In the genomic region with DNA sequence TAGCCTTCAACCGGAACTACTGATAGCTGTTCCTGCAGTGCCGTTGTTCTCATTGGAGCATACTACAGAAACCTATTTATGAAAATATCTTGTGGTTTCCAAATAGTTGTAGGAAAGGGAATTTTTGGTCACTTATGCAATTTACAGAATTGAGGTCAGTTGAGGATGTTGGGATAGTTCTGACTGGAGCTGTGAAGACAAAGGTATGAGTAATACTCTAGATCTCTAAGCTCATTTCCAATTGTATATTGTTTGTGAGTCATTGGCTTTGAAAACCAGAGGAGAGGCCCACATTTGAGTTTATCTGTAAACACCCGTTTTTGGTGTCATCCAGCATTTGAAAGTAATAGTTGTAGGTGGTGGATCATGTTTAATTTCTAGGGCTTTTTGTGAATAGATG, we compare ENCODE assay signal across 15 cellular contexts.
DNase-seq lines count a peak whose midpoint lies in the region; ATAC-seq, FAIRE-seq and TF ChIP-seq lines count a peak whose summit lies in the region.
"Had no signal": no experiment of that assay in that cellular context is flagged by ENCODE, and none has a peak within 500 bp of the region (broad histone marks: within the 10 kb centered on the region; RNA-seq: fewer than 3 reads in every experiment).

No MANE protein-coding gene starts in this region.

- POLR2A ChIA-PET in A673 (lab: Charles Lee; ENCODE audit: low non-redundant PET) = no interaction called here
- POLR2A ChIA-PET in activated CD8-positive, alpha-beta T cell treated with anti-CD3 and anti-CD28 coated beads, Interleukin-2, amount 10 ng/mL, durations not matched to agents 7 days and 5 days (lab: Charles Lee) = no interaction called here

- no peak overlapping the region for H3K4me3 Mint-ChIP-seq in astrocyte (ENCODE audit: unreplicated experiment)
- H3K4me3 Mint-ChIP-seq in activated CD8-positive, alpha-beta T cell treated with anti-CD3 and anti-CD28 coated beads, Interleukin-2, amount 10 ng/mL, durations not matched to agents 7 days and 5 days = no peak overlapping the region
- H3K4me3 Mint-ChIP-seq: activated CD4-positive, alpha-beta T cell treated with anti-CD3 and anti-CD28 coated beads, Interleukin-2, amount 10 ng/mL, durations not matched to agents 7 days and 5 days; memory B cell had no signal

- H3K4me2 ChIP-seq in astrocyte (ENCODE audit: low read length) = peak overlapping the region; percentile 48
- H3K4me2 ChIP-seq: BLaER1 had no signal

- DNase-seq in A673 (ENCODE audit: low spot score) (peak; percentile 63), HS-27A (ENCODE audit: low read depth) (peak; percentile 77), astrocyte (ENCODE audit: low read depth) (peak; percentile 100), iris pigment epithelial cell (ENCODE audit: low read depth) (peak; percentile 97), ureter (ENCODE audit: low spot score) (no peak), DMS79 treated with DMSO at 0.1 percent for 48 hours (lab: John Stamatoyannopoulos, UW) (no peak), NCI-H1092 (lab: John Stamatoyannopoulos, UW) (no peak)
- DNase-seq in activated CD8-positive, alpha-beta T cell treated with anti-CD3 and anti-CD28 coated beads, Interleukin-2, amount 10 ng/mL, durations not matched to agents 7 days and 5 days = no peak
- DNase-seq: activated CD4-positive, alpha-beta T cell treated with anti-CD3 and anti-CD28 coated beads, Interleukin-2, amount 10 ng/mL, durations not matched to agents 7 days and 5 days; activated effector memory CD4-positive, alpha-beta T cell treated with Interleukin-2 at 50 U/mL for 16 hours; NCI-H1417; NCI-H82; psoas muscle had no signal

- peaks cover 49% of the 10 kb centered on the region for H3K4me1 ChIP-seq in A673 (ENCODE audit: insufficient read depth, low read length, poor library complexity, severe bottlenecking)
- H3K4me1 ChIP-seq in astrocyte (ENCODE audit: insufficient read depth, low read length) = peaks cover 15% of the 10 kb centered on the region
- H3K4me1 ChIP-seq: BLaER1, psoas muscle had no signal

- H3K27me3 ChIP-seq in A673 (replicated peaks; ENCODE audit: insufficient read depth, low read depth, low read length, poor library complexity) = no peaks in the 10 kb centered on the region
- no peaks in the 10 kb centered on the region for H3K27me3 ChIP-seq in astrocyte (ENCODE audit: insufficient read depth, low read length)
- H3K27me3 ChIP-seq: BLaER1 had no signal

- H3K79me2 ChIP-seq in astrocyte (ENCODE audit: insufficient read depth, low read length) = no peaks in the 10 kb centered on the region

- no peaks in the 10 kb centered on the region for H4K20me1 ChIP-seq in astrocyte (ENCODE audit: insufficient read depth, low read length)

- no peaks in the 10 kb centered on the region for H3K9me3 ChIP-seq in A673 (ENCODE audit: low read depth, low read length, poor library complexity, severe bottlenecking)
- no peaks in the 10 kb centered on the region for H3K9me3 ChIP-seq in astrocyte (ENCODE audit: insufficient read depth, low read depth, low read length)
- H3K9me3 ChIP-seq: BLaER1, psoas muscle had no signal

- intact Hi-C loops in A673 (cut with micrococcal nuclease; ENCODE audit: unreplicated experiment) = no loop called here

- TF ChIP-seq CTCF in A673 (conservative IDR thresholded peaks at IDR 0.05; ENCODE audit: low read depth, low read length) = no peak
- no peak for TF ChIP-seq CTCF in astrocyte (IDR thresholded peaks at IDR 0.05; ENCODE audit: insufficient read depth, low read depth, low read length)

- H3K4me1 Mint-ChIP-seq in astrocyte (ENCODE audit: low read depth, unreplicated experiment) = peaks cover 43% of the 10 kb centered on the region
- H3K4me1 Mint-ChIP-seq in activated CD8-positive, alpha-beta T cell treated with anti-CD3 and anti-CD28 coated beads, Interleukin-2, amount 10 ng/mL, durations not matched to agents 7 days and 5 days (ENCODE audit: low read depth) = no peaks in the 10 kb centered on the region
- H3K4me1 Mint-ChIP-seq: activated CD4-positive, alpha-beta T cell treated with anti-CD3 and anti-CD28 coated beads, Interleukin-2, amount 10 ng/mL, durations not matched to agents 7 days and 5 days; memory B cell had no signal

- CTCF ChIA-PET in A673 (lab: Charles Lee) = interaction anchor here (0.7 kb wide), 1 partner anchor 8 kb away, joined by 4 read pairs; no protein-coding TSS in a partner anchor
- CTCF ChIA-PET in activated CD8-positive, alpha-beta T cell treated with anti-CD3 and anti-CD28 coated beads, Interleukin-2, amount 10 ng/mL, durations not matched to agents 7 days and 5 days (lab: Charles Lee) = no interaction called here

- H3K27me3 Mint-ChIP-seq in astrocyte (ENCODE audit: low read depth, unreplicated experiment) = no peaks in the 10 kb centered on the region
- no peaks in the 10 kb centered on the region for H3K27me3 Mint-ChIP-seq in activated CD8-positive, alpha-beta T cell treated with anti-CD3 and anti-CD28 coated beads, Interleukin-2, amount 10 ng/mL, durations not matched to agents 7 days and 5 days (ENCODE audit: low read depth)
- H3K27me3 Mint-ChIP-seq: activated CD4-positive, alpha-beta T cell treated with anti-CD3 and anti-CD28 coated beads, Interleukin-2, amount 10 ng/mL, durations not matched to agents 7 days and 5 days; memory B cell had no signal

- no peaks in the 10 kb centered on the region for H3K36me3 ChIP-seq in A673 (ENCODE audit: insufficient read depth, low read length, poor library complexity, severe bottlenecking)
- no peaks in the 10 kb centered on the region for H3K36me3 ChIP-seq in astrocyte (ENCODE audit: insufficient read depth, low read length)

- H2AFZ ChIP-seq in astrocyte (ENCODE audit: low read depth, low read length) = no peak overlapping the region

- H3K9ac ChIP-seq in astrocyte (ENCODE audit: low read length) = peak overlapping the region; percentile 56
- H3K9ac ChIP-seq: BLaER1 had no signal

- peak overlapping the region; percentile 95 for H3K27ac Mint-ChIP-seq in astrocyte (ENCODE audit: unreplicated experiment)
- no peak overlapping the region for H3K27ac Mint-ChIP-seq in activated CD8-positive, alpha-beta T cell treated with anti-CD3 and anti-CD28 coated beads, Interleukin-2, amount 10 ng/mL, durations not matched to agents 7 days and 5 days
- H3K27ac Mint-ChIP-seq: activated CD4-positive, alpha-beta T cell treated with anti-CD3 and anti-CD28 coated beads, Interleukin-2, amount 10 ng/mL, durations not matched to agents 7 days and 5 days; memory B cell had no signal

- peak; percentile 99 for FAIRE-seq in astrocyte (lab: Jason Lieb, UNC)

- no peak for ATAC-seq in activated CD8-positive, alpha-beta T cell treated with anti-CD3 and anti-CD28 coated beads, Interleukin-2, amount 10 ng/mL, durations not matched to agents 7 days and 5 days
- ATAC-seq: psoas muscle had no signal

- BruUV-seq in A673 (replicated peaks; lab: Mats Ljungman, UMichigan) = no TSS peak

- no peaks in the 10 kb centered on the region for H3K9me3 Mint-ChIP-seq in astrocyte (ENCODE audit: unreplicated experiment)
- no peaks in the 10 kb centered on the region for H3K9me3 Mint-ChIP-seq in activated CD8-positive, alpha-beta T cell treated with anti-CD3 and anti-CD28 coated beads, Interleukin-2, amount 10 ng/mL, durations not matched to agents 7 days and 5 days (ENCODE audit: insufficient read depth)
- H3K9me3 Mint-ChIP-seq: activated CD4-positive, alpha-beta T cell treated with anti-CD3 and anti-CD28 coated beads, Interleukin-2, amount 10 ng/mL, durations not matched to agents 7 days and 5 days had no signal

- H3K27ac ChIP-seq in A673 (ENCODE audit: low read depth, low read length, poor library complexity, severe bottlenecking) (peak overlapping the region; percentile 63), astrocyte (ENCODE audit: low read depth, low read length) (peak overlapping the region; percentile 77)
- H3K27ac ChIP-seq: BLaER1, psoas muscle had no signal

- no peak overlapping the region for H3K4me3 ChIP-seq in A673 (ENCODE audit: low read depth, low read length, poor library complexity, severe bottlenecking)
- no peak overlapping the region for H3K4me3 ChIP-seq in astrocyte (ENCODE audit: insufficient read depth, low read depth, low read length)
- H3K4me3 ChIP-seq: BLaER1, psoas muscle had no signal

- H3K36me3 Mint-ChIP-seq in astrocyte (ENCODE audit: low read depth, unreplicated experiment) = peaks cover 6% of the 10 kb centered on the region
- no peaks in the 10 kb centered on the region for H3K36me3 Mint-ChIP-seq in activated CD8-positive, alpha-beta T cell treated with anti-CD3 and anti-CD28 coated beads, Interleukin-2, amount 10 ng/mL, durations not matched to agents 7 days and 5 days (ENCODE audit: low read depth)
- H3K36me3 Mint-ChIP-seq: memory B cell had no signal

Comparison
In these comparisons a context has a peak if more than half of its experiments do, and no peak if none do; other contexts are left out.
1. DNase-seq: peak in A673 (single experiment), HS-27A (single experiment), astrocyte (single experiment) and iris pigment epithelial cell (single experiment); none in ureter (single experiment), DMS79 treated with DMSO at 0.1 percent for 48 hours (single experiment), activated CD8-positive, alpha-beta T cell treated with anti-CD3 and anti-CD28 coated beads, Interleukin-2, amount 10 ng/mL, durations not matched to agents 7 days and 5 days (single experiment) and NCI-H1092 (single experiment).